In the genomic region with DNA sequence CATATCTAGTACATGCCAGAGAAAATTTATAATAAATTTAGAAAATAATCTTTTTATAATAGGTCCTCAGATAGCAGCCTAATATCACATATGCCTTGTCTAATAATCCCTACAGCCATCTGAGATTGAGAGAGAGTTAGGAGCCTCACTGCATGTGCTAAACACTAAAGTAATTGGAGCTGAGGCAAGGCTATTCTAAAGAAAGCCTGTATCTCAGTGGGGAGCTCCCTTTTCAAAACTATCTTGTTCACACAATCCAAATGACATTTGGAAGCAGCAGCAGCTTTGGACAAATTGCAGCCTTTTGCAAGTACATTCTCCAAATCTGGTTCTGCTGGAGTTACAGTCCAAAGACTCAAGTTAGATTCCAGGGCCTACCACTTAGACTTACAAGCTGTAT, we compare ENCODE assay signal across 14 cellular contexts.
"Had no signal": no experiment of that assay in that cellular context is flagged by ENCODE, and none has a peak within 500 bp of the region (broad histone marks: within the 10 kb centered on the region; RNA-seq: fewer than 3 reads in every experiment).

No MANE protein-coding gene starts in this region.

- H3K27me3 Mint-ChIP-seq: activated CD4-positive, alpha-beta memory T cell treated with anti-CD3 and anti-CD28 coated beads for 36 hours; activated CD8-positive, alpha-beta memory T cell treated with anti-CD3 and anti-CD28 coated beads, Interleukin-2, amount 10 ng/mL, durations not matched to agents 7 days and 5 days; memory B cell had no signal

- H3K9me3 Mint-ChIP-seq: activated CD4-positive, alpha-beta memory T cell treated with anti-CD3 and anti-CD28 coated beads for 36 hours; activated T-helper 2 cell treated with anti-CD3 and anti-CD28 coated beads, Interferon-gamma antibody, Interleukin-2, Interleukin-4, amounts not matched to agents 10 μg/mL and 5 μg/mL and 100 μg/mL, durations not matched to agents 14 hours and 24 hours and 36 hours; memory B cell; nephron had no signal

- DNase-seq: activated CD4-positive, alpha-beta memory T cell treated with anti-CD3 and anti-CD28 coated beads for 36 hours; activated CD8-positive, alpha-beta memory T cell treated with anti-CD3 and anti-CD28 coated beads, Interleukin-2, amount 10 ng/mL, durations not matched to agents 7 days and 5 days; activated naive CD4-positive, alpha-beta T cell treated with anti-CD3 and anti-CD28 coated beads for 36 hours; activated T-cell treated with anti-CD3 and anti-CD28 coated beads, Interleukin-2, amount 50 U/mL, for 1 hour; dermis blood vessel endothelial cell; erythroblast; kidney; left ventricle myocardium inferior; sigmoid colon; stimulated activated CD4-positive, alpha-beta T cell treated with anti-CD3 and anti-CD28 coated beads, Interleukin-2, amount 100 ng/mL, for 24 hours; stomach had no signal

- H3K27me3 ChIP-seq: sigmoid colon, stomach had no signal

- H3K36me3 Mint-ChIP-seq: activated CD4-positive, alpha-beta memory T cell treated with anti-CD3 and anti-CD28 coated beads for 36 hours; activated CD8-positive, alpha-beta memory T cell treated with anti-CD3 and anti-CD28 coated beads, Interleukin-2, amount 10 ng/mL, durations not matched to agents 7 days and 5 days; memory B cell had no signal

- H3K4me3 Mint-ChIP-seq: activated CD4-positive, alpha-beta memory T cell treated with anti-CD3 and anti-CD28 coated beads for 36 hours; activated CD8-positive, alpha-beta memory T cell treated with anti-CD3 and anti-CD28 coated beads, Interleukin-2, amount 10 ng/mL, durations not matched to agents 7 days and 5 days; activated naive CD4-positive, alpha-beta T cell treated with anti-CD3 and anti-CD28 coated beads for 36 hours; memory B cell; nephron had no signal

- H3K27ac Mint-ChIP-seq: activated CD4-positive, alpha-beta memory T cell treated with anti-CD3 and anti-CD28 coated beads for 36 hours; activated CD8-positive, alpha-beta memory T cell treated with anti-CD3 and anti-CD28 coated beads, Interleukin-2, amount 10 ng/mL, durations not matched to agents 7 days and 5 days; activated naive CD4-positive, alpha-beta T cell treated with anti-CD3 and anti-CD28 coated beads for 36 hours; activated T-helper 2 cell treated with anti-CD3 and anti-CD28 coated beads, Interferon-gamma antibody, Interleukin-2, Interleukin-4, amounts not matched to agents 10 μg/mL and 5 μg/mL and 100 μg/mL, durations not matched to agents 14 hours and 24 hours and 36 hours; nephron had no signal

- H3K27ac ChIP-seq: left ventricle myocardium inferior had no signal

- H3K9me3 ChIP-seq: left ventricle myocardium inferior, sigmoid colon, stomach had no signal
